In genomic region chr1:233440952-233441401, GRCh38 we compare ENCODE assay signal across 8 cellular contexts.
A peak's percentile ranks its signal among the peaks of the same experiment; 100 is the strongest.
DNase-seq lines count a peak whose midpoint lies in the region; ATAC-seq and TF ChIP-seq lines count a peak whose summit lies in the region.

No MANE protein-coding gene starts in this region.

- DNase-seq in NCI-H1417 (lab: John Stamatoyannopoulos, UW), result peak; percentile 33 to 77 (median 56)
- DNase-seq in NCI-H1417 treated with DMSO at 0.1 percent for 48 hours (lab: John Stamatoyannopoulos, UW), result no peak
- peak; percentile 71 for DNase-seq in NCI-H460 (ENCODE audit: extremely low read depth, low read depth)
- DNase-seq in body of pancreas, result peak; percentile 19 to 52 (median 30)
- DNase-seq in iris pigment epithelial cell (ENCODE audit: low read depth), result peak; percentile 65
- no peak for DNase-seq in tibial artery
- no peak for DNase-seq in effector memory CD8-positive, alpha-beta T cell

- no peaks in the 10 kb centered on the region for H3K9me3 Mint-ChIP-seq in effector memory CD8-positive, alpha-beta T cell

- no peaks in the 10 kb centered on the region for H3K9me3 ChIP-seq in body of pancreas
- no peaks in the 10 kb centered on the region for H3K9me3 ChIP-seq in tibial artery

- intact Hi-C loops in body of pancreas (cut with DNase I) (loop anchor here (5.0 kb wide), 1 partner anchor 356 kb away; no protein-coding TSS in a partner anchor), tibial artery (cut with DNase I; ENCODE audit: low total_unique reads) (no loop called here)

- no peaks in the 10 kb centered on the region for H3K4me1 Mint-ChIP-seq in effector memory CD8-positive, alpha-beta T cell (ENCODE audit: low read depth in 2 of 2)

- H3K36me3 Mint-ChIP-seq in effector memory CD8-positive, alpha-beta T cell (ENCODE audit: insufficient read depth), result no peaks in the 10 kb centered on the region

- no peak overlapping the region for H3K27ac Mint-ChIP-seq in effector memory CD8-positive, alpha-beta T cell

- H3K27me3 Mint-ChIP-seq in effector memory CD8-positive, alpha-beta T cell, result peaks cover 8 to 26% of the 10 kb centered on the region in 2 donors

- TF ChIP-seq POLR2A in body of pancreas (IDR thresholded peaks at IDR 0.05), result no peak

- H3K4me3 ChIP-seq in body of pancreas, result no peak overlapping the region
- H3K4me3 ChIP-seq in tibial artery, result no peak overlapping the region

- H3K36me3 ChIP-seq in body of pancreas (replicated peaks in 1 of 2; ENCODE audit: insufficient read depth in 1 of 2, low read depth in 2 of 2) (no peaks in the 10 kb centered on the region), tibial artery (no peaks in the 10 kb centered on the region)

- H3K27me3 ChIP-seq in body of pancreas (peaks cover 0 to 4% of the 10 kb centered on the region in 2 donors), tibial artery (peaks cover 0 to 17% of the 10 kb centered on the region in 2 donors)

- H3K27ac ChIP-seq in body of pancreas (no peak overlapping the region), tibial artery (no peak overlapping the region)

- H3K4me1 ChIP-seq in body of pancreas, result peaks cover 5% of the 10 kb centered on the region
- H3K4me1 ChIP-seq in tibial artery, result no peaks in the 10 kb centered on the region

- 7 to 10% methylated on average over 9 of the region's 9 CpGs for WGBS in body of pancreas, 2 donors

- peak; percentile 44 to 86 (median 77) for TF ChIP-seq CTCF in body of pancreas (IDR thresholded peaks at IDR 0.05)
- peak; percentile 47 to 48 for TF ChIP-seq CTCF in tibial artery (IDR thresholded peaks at IDR 0.05)

- ATAC-seq in HG03175 (IDR thresholded peaks at IDR 0.05; ENCODE audit: unreplicated experiment) (peak; percentile 66), body of pancreas (peak; percentile 68)
- no peak for ATAC-seq in effector memory CD8-positive, alpha-beta T cell (replicated peaks)

- no peak overlapping the region for H3K4me3 Mint-ChIP-seq in effector memory CD8-positive, alpha-beta T cell

Comparison
In these comparisons a context has a peak if more than half of its experiments do, and no peak if none do; other contexts are left out.
1. DNase-seq: peak in NCI-H1417 (3 of 3), NCI-H460 (single experiment), body of pancreas (4 of 4) and iris pigment epithelial cell (single experiment); none in NCI-H1417 treated with DMSO at 0.1 percent for 48 hours (single experiment), tibial artery (0 of 2) and effector memory CD8-positive, alpha-beta T cell (0 of 3).